In genomic region chr2:239544141-239544800, GRCh38 we compare ENCODE assay signal across 15 cellular contexts.
DNase-seq lines count a peak whose midpoint lies in the region; ATAC-seq and TF ChIP-seq lines count a peak whose summit lies in the region.
"Had no signal": no experiment of that assay in that cellular context is flagged by ENCODE, and none has a peak within 500 bp of the region (broad histone marks: within the 10 kb centered on the region; RNA-seq: fewer than 3 reads in every experiment).

No MANE protein-coding gene starts in this region.

- H3K4me3 ChIP-seq in MG63 (no peak overlapping the region), fibroblast of villous mesenchyme (ENCODE audit: low read depth, low read length) (no peak overlapping the region)
- H3K4me3 ChIP-seq: heart right ventricle, upper lobe of right lung had no signal

- no peaks in the 10 kb centered on the region for H3K36me3 ChIP-seq in MG63
- H3K36me3 ChIP-seq: heart right ventricle, upper lobe of right lung had no signal

- no peaks in the 10 kb centered on the region; the same call in 1 of the 2 replicates for H3K27me3 ChIP-seq in MG63

- no peaks in the 10 kb centered on the region for H3K9me3 ChIP-seq in MG63
- H3K9me3 ChIP-seq: upper lobe of right lung had no signal

- no peak for ATAC-seq in activated CD4-positive, CD25-positive, alpha-beta regulatory T cell treated with anti-CD3 and anti-CD28 coated beads, Interleukin-2, amount 50 U/mL, for 24 hours
- ATAC-seq in omental fat pad (ENCODE audit: low FRiP score) (no peak), HG03460 (IDR thresholded peaks at IDR 0.05; ENCODE audit: unreplicated experiment) (no peak), GM18498 (IDR thresholded peaks at IDR 0.05; ENCODE audit: unreplicated experiment) (no peak)
- ATAC-seq: heart right ventricle, right cardiac atrium, upper lobe of right lung had no signal

- TF ChIP-seq CTCF in fibroblast of villous mesenchyme (IDR thresholded peaks at IDR 0.05; ENCODE audit: insufficient read depth, low read depth, low read length) (no peak), omental fat pad (IDR thresholded peaks at IDR 0.05) (no peak)

- DNase-seq in activated CD4-positive, CD25-positive, alpha-beta regulatory T cell treated with anti-CD3 and anti-CD28 coated beads, Interleukin-2, amount 50 U/mL, for 72 hours, result peak; percentile 13
- DNase-seq in MG63 (peak; percentile 44), fibroblast of villous mesenchyme (ENCODE audit: low read depth) (peak; percentile 42), omental fat pad (ENCODE audit: low spot score) (peak; percentile 18), NCI-H2029 treated with DMSO at 0.1 percent for 48 hours (lab: John Stamatoyannopoulos, UW) (no peak)
- DNase-seq: 8988T; activated effector memory CD4-positive, alpha-beta T cell treated with Interleukin-2 at 50 U/mL for 16 hours; COR-L47; GF-D8; heart right ventricle; right cardiac atrium had no signal
